8 cellular contexts compared by ENCODE assay signal in genomic region chr3:99901200-99901926, GRCh38.
DNase-seq lines count a peak whose midpoint lies in the region; ATAC-seq, FAIRE-seq and TF ChIP-seq lines count a peak whose summit lies in the region.

No MANE protein-coding gene starts in this region.

- TF ChIP-seq CTCF in esophagus squamous epithelium (IDR thresholded peaks at IDR 0.05), result no peak

- WGBS in esophagus squamous epithelium, 2 donors, result 8 to 15% methylated on average over 6 of the region's 6 CpGs

- intact Hi-C loops in esophagus squamous epithelium (cut with DNase I), result no loop called here

- H3K27ac ChIP-seq in esophagus squamous epithelium, result peak overlapping the region in 3 of 4 donors; percentile 50 to 81 (median 65)

- FAIRE-seq in GM12892 (lab: Jason Lieb, UNC), result peak; percentile 61

- peaks cover 9 to 15% (median 13%) of the 10 kb centered on the region in 3 donors for H3K4me1 ChIP-seq in esophagus squamous epithelium

- H3K4me3 ChIP-seq in esophagus squamous epithelium, result peak overlapping the region in 1 of 4 donors; percentile 20

- ATAC-seq in GM18502 (IDR thresholded peaks at IDR 0.05; ENCODE audit: poor library complexity, unreplicated experiment), result no peak

- no peaks in the 10 kb centered on the region for H3K36me3 ChIP-seq in esophagus squamous epithelium

- TF ChIP-seq POLR2A in GM12892 (IDR thresholded peaks at IDR 0.05; ENCODE audit: low read depth, low read length) (no peak), esophagus squamous epithelium (IDR thresholded peaks at IDR 0.05) (no peak)

- no peaks in the 10 kb centered on the region for H3K27me3 ChIP-seq in esophagus squamous epithelium

- DNase-seq in GM12892 (ENCODE audit: insufficient read length) (no peak), NCI-H748 treated with DMSO at 0.1 percent for 48 hours (lab: John Stamatoyannopoulos, UW) (peak; percentile 43), esophagus squamous epithelium (lab: John Stamatoyannopoulos, UW) (no peak), pulmonary artery endothelial cell (ENCODE audit: low read depth, low spot score) (peak; percentile 64), islet precursor cell (no peak), KG1 (lab: John Stamatoyannopoulos, UW) (no peak), inferior parietal cortex (ENCODE audit: extremely low spot score) (no peak)

- no peaks in the 10 kb centered on the region for H3K9me3 ChIP-seq in esophagus squamous epithelium

Comparison
In these comparisons a context has a peak if more than half of its experiments do, and no peak if none do; other contexts are left out.
1. DNase-seq: peak in NCI-H748 treated with DMSO at 0.1 percent for 48 hours (single experiment) and pulmonary artery endothelial cell (single experiment); none in GM12892 (single experiment), esophagus squamous epithelium (single experiment), islet precursor cell (single experiment), KG1 (single experiment) and inferior parietal cortex (single experiment).